In the genomic region with DNA sequence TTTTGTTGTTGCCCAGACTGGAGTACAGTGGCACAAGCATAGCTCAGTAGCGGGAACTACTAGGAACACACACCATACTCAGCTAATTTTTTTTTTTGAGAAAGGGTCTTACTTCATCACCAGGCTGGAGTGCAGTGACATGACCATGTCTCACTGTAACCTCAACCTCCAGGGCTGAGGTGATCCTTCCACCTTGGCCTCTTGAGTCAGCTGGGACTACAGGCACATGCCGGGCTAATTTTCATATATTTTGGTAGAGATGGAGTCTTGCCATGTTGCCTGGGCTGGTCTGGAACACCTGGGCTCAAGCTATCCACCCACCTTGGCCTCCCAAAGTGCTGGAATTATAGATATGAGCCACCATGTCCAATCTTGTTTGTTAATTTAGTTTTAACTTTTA, we compare ENCODE assay signal across 1 cellular context.
TF ChIP-seq lines count a peak whose summit lies in the region.

No MANE protein-coding gene starts in this region.

TF ChIP-seq in WTC11, 78 proteins besides CTCF, POLR2A, EP300 and RAD21 (continued from another document):
- TF ChIP-seq, protein P1, sequence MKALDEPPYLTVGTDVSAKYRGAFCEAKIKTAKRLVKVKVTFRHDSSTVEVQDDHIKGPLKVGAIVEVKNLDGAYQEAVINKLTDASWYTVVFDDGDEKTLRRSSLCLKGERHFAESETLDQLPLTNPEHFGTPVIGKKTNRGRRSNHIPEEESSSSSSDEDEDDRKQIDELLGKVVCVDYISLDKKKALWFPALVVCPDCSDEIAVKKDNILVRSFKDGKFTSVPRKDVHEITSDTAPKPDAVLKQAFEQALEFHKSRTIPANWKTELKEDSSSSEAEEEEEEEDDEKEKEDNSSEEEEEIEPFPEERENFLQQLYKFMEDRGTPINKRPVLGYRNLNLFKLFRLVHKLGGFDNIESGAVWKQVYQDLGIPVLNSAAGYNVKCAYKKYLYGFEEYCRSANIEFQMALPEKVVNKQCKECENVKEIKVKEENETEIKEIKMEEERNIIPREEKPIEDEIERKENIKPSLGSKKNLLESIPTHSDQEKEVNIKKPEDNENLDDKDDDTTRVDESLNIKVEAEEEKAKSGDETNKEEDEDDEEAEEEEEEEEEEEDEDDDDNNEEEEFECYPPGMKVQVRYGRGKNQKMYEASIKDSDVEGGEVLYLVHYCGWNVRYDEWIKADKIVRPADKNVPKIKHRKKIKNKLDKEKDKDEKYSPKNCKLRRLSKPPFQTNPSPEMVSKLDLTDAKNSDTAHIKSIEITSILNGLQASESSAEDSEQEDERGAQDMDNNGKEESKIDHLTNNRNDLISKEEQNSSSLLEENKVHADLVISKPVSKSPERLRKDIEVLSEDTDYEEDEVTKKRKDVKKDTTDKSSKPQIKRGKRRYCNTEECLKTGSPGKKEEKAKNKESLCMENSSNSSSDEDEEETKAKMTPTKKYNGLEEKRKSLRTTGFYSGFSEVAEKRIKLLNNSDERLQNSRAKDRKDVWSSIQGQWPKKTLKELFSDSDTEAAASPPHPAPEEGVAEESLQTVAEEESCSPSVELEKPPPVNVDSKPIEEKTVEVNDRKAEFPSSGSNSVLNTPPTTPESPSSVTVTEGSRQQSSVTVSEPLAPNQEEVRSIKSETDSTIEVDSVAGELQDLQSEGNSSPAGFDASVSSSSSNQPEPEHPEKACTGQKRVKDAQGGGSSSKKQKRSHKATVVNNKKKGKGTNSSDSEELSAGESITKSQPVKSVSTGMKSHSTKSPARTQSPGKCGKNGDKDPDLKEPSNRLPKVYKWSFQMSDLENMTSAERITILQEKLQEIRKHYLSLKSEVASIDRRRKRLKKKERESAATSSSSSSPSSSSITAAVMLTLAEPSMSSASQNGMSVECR (CRISPR knock-in tag; IDR thresholded peaks at IDR 0.05; ENCODE audit: borderline replicate concordance), result no peak
- TF ChIP-seq, protein P2, sequence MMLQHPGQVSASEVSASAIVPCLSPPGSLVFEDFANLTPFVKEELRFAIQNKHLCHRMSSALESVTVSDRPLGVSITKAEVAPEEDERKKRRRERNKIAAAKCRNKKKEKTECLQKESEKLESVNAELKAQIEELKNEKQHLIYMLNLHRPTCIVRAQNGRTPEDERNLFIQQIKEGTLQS (CRISPR knock-in tag; conservative IDR thresholded peaks at IDR 0.05), result no peak
- no peak for TF ChIP-seq FOXJ3 (CRISPR knock-in tag; IDR thresholded peaks at IDR 0.05; ENCODE audit: borderline replicate concordance)
- TF ChIP-seq, protein P3, sequence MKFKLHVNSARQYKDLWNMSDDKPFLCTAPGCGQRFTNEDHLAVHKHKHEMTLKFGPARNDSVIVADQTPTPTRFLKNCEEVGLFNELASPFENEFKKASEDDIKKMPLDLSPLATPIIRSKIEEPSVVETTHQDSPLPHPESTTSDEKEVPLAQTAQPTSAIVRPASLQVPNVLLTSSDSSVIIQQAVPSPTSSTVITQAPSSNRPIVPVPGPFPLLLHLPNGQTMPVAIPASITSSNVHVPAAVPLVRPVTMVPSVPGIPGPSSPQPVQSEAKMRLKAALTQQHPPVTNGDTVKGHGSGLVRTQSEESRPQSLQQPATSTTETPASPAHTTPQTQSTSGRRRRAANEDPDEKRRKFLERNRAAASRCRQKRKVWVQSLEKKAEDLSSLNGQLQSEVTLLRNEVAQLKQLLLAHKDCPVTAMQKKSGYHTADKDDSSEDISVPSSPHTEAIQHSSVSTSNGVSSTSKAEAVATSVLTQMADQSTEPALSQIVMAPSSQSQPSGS (CRISPR knock-in tag; IDR thresholded peaks at IDR 0.05; ENCODE audit: borderline replicate concordance, low read depth), result no peak
- TF ChIP-seq, protein P4, sequence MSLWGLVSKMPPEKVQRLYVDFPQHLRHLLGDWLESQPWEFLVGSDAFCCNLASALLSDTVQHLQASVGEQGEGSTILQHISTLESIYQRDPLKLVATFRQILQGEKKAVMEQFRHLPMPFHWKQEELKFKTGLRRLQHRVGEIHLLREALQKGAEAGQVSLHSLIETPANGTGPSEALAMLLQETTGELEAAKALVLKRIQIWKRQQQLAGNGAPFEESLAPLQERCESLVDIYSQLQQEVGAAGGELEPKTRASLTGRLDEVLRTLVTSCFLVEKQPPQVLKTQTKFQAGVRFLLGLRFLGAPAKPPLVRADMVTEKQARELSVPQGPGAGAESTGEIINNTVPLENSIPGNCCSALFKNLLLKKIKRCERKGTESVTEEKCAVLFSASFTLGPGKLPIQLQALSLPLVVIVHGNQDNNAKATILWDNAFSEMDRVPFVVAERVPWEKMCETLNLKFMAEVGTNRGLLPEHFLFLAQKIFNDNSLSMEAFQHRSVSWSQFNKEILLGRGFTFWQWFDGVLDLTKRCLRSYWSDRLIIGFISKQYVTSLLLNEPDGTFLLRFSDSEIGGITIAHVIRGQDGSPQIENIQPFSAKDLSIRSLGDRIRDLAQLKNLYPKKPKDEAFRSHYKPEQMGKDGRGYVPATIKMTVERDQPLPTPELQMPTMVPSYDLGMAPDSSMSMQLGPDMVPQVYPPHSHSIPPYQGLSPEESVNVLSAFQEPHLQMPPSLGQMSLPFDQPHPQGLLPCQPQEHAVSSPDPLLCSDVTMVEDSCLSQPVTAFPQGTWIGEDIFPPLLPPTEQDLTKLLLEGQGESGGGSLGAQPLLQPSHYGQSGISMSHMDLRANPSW (CRISPR knock-in tag; conservative IDR thresholded peaks at IDR 0.05; ENCODE audit: low read depth), result no peak
- TF ChIP-seq, protein P5, sequence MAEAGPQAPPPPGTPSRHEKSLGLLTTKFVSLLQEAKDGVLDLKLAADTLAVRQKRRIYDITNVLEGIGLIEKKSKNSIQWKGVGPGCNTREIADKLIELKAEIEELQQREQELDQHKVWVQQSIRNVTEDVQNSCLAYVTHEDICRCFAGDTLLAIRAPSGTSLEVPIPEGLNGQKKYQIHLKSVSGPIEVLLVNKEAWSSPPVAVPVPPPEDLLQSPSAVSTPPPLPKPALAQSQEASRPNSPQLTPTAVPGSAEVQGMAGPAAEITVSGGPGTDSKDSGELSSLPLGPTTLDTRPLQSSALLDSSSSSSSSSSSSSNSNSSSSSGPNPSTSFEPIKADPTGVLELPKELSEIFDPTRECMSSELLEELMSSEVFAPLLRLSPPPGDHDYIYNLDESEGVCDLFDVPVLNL (CRISPR knock-in tag; IDR thresholded peaks at IDR 0.05; ENCODE audit: borderline replicate concordance, low read depth), result no peak
